In genomic region chr4:86848136-86848535, GRCh38 we compare ENCODE assay signal across 18 cellular contexts. TPM values are rescaled to one million over a fixed set of nuclear protein-coding genes. Genes with fewer than 3 reads are reported as not detected.
A peak's percentile ranks its signal among the peaks of the same experiment; 100 is the strongest.
DNase-seq lines count a peak whose midpoint lies in the region; ATAC-seq and TF ChIP-seq lines count a peak whose summit lies in the region.
"Had no signal": no experiment of that assay in that cellular context is flagged by ENCODE, and none has a peak within 500 bp of the region (broad histone marks: within the 10 kb centered on the region; RNA-seq: fewer than 3 reads in every experiment).

No MANE protein-coding gene starts in this region.

- H3K36me3 ChIP-seq in IMR-90 (ENCODE audit: control insufficient read depth, insufficient read depth, low read length), result no peaks in the 10 kb centered on the region
- no peaks in the 10 kb centered on the region for H3K36me3 ChIP-seq in parathyroid adenoma (ENCODE audit: control insufficient read depth, insufficient read depth, low read length)
- H3K36me3 ChIP-seq: colonic mucosa, upper lobe of left lung had no signal

- no peak for TF ChIP-seq POLR2A in IMR-90 (IDR thresholded peaks at IDR 0.05; ENCODE audit: low read depth, low read length)

- peak overlapping the region; percentile 60; the same call in 1 of the 2 replicates for H2BK120ac ChIP-seq in IMR-90 (ENCODE audit: low read depth, low read length)

- H2AK5ac ChIP-seq in IMR-90 (ENCODE audit: low read depth, low read length), result peak overlapping the region; percentile 43; the same call in 1 of the 2 replicates

- no peak overlapping the region for H3K18ac ChIP-seq in IMR-90 (ENCODE audit: low read depth, low read length)

- no peaks in the 10 kb centered on the region for H3K4me1 ChIP-seq in IMR-90 (ENCODE audit: control insufficient read depth, insufficient read depth, low read length)
- H3K4me1 ChIP-seq in parathyroid adenoma, result no peaks in the 10 kb centered on the region
- H3K4me1 ChIP-seq: colonic mucosa, upper lobe of left lung had no signal

- 83% methylated on average over 2 of the region's 7 CpGs; no CpG with 5 or more reads in 1 of the 2 experiments for WGBS in IMR-90 (ENCODE audit: extremely low coverage in 2 of 2, insufficient read length in 1 of 2), 2 experiments

- DNase-seq in AG10803 (ENCODE audit: low read depth) (peak; percentile 72), IMR-90 (no peak), ureter (ENCODE audit: low spot score) (no peak), NCI-H1417 (lab: John Stamatoyannopoulos, UW) (no peak)
- DNase-seq: ACHN; colonic mucosa; NCI-H748 treated with DMSO at 0.1 percent for 48 hours; nephron progenitor cell; retina; stimulated activated CD4-positive, alpha-beta T cell treated with anti-CD3 and anti-CD28 coated beads, Interleukin-4, amount 100 ng/mL, for 1 hour; stimulated activated CD8-positive, alpha-beta memory T cell treated with anti-CD3 and anti-CD28 coated beads, Interleukin-4, amount 100 ng/mL, for 48 hours; upper lobe of left lung had no signal

- intact Hi-C loops in IMR-90 (cut with micrococcal nuclease), result no loop called here

- H3K9ac ChIP-seq in IMR-90 (ENCODE audit: low read depth, low read length) (no peak overlapping the region), parathyroid adenoma (no peak overlapping the region)

- H4K91ac ChIP-seq in IMR-90 (ENCODE audit: insufficient read depth, low read depth, low read length), result no peak overlapping the region

- no peak overlapping the region for H3K56ac ChIP-seq in IMR-90 (ENCODE audit: extremely low read depth, insufficient read depth, low read length)

- H2BK5ac ChIP-seq in IMR-90 (ENCODE audit: low read depth, low read length, poor library complexity, severe bottlenecking), result no peak overlapping the region

- peak overlapping the region; percentile 38; the same call in 1 of the 2 replicates for H3K4ac ChIP-seq in IMR-90 (ENCODE audit: low read depth, low read length)

- no peak overlapping the region for H4K5ac ChIP-seq in IMR-90 (ENCODE audit: low read depth, low read length)

- no peaks in the 10 kb centered on the region for H4K20me1 ChIP-seq in IMR-90 (ENCODE audit: insufficient read depth, low read length)

- no peaks in the 10 kb centered on the region for H3K9me3 ChIP-seq in IMR-90 (ENCODE audit: control insufficient read depth, insufficient read depth, low read length)
- no peaks in the 10 kb centered on the region for H3K9me3 ChIP-seq in parathyroid adenoma (ENCODE audit: control insufficient read depth, low read length)
- H3K9me3 ChIP-seq: colonic mucosa, upper lobe of left lung had no signal

- BruUV-seq in IMR-90 (replicated peaks; lab: Mats Ljungman, UMichigan), result no TSS peak

- H2AK9ac ChIP-seq in IMR-90 (replicated peaks; ENCODE audit: low read depth, low read length, poor library complexity), result no peak overlapping the region

- H3K14ac ChIP-seq in IMR-90 (replicated peaks; ENCODE audit: low read depth, low read length), result peak overlapping the region; percentile 35; the same call in 1 of the 2 replicates

- H4K8ac ChIP-seq in IMR-90 (ENCODE audit: low read depth in 2 of 2, low read length in 2 of 2), result no peak overlapping the region

- H3K79me2 ChIP-seq in parathyroid adenoma, result no peaks in the 10 kb centered on the region

- H3K23ac ChIP-seq in IMR-90 (ENCODE audit: low read depth, low read length), result peak overlapping the region; percentile 77; the same call in 1 of the 2 replicates

- H2AFZ ChIP-seq in IMR-90 (replicated peaks; ENCODE audit: low read length, poor library complexity) (peak overlapping the region; percentile 33), parathyroid adenoma (no peak overlapping the region)

- TF ChIP-seq CTCF in AG10803 (conservative IDR thresholded peaks at IDR 0.05; ENCODE audit: low read length) (no peak), IMR-90 (conservative IDR thresholded peaks at IDR 0.05; ENCODE audit: low read depth, low read length) (no peak), parathyroid adenoma (IDR thresholded peaks at IDR 0.05) (no peak)

- 0 out of 2 replicates have a peak, but pooled peaks cover 2% of the 10 kb centered on the region for H3K9me1 ChIP-seq in IMR-90 (ENCODE audit: insufficient read depth, low read length)

- CTCF ChIA-PET in IMR-90 (lab: Yijun Ruan, JAX), result interaction anchor here (0.6 kb wide), 1 partner anchor 317 kb away, joined by 3 read pairs; no protein-coding TSS in a partner anchor

- H3K4me3 ChIP-seq in AG10803 (ENCODE audit: low read length), result no peak overlapping the region
- H3K4me3 ChIP-seq in IMR-90 (ENCODE audit: insufficient read depth, low read depth, low read length), result no peak overlapping the region
- peak overlapping the region; percentile 33 for H3K4me3 ChIP-seq in parathyroid adenoma (ENCODE audit: low read depth, low read length)
- H3K4me3 ChIP-seq: colonic mucosa, lung, upper lobe of left lung had no signal

- H2BK20ac ChIP-seq in IMR-90 (ENCODE audit: low read depth, low read length), result 0 out of 2 replicates have a peak overlapping the region, but pooled peaks have one; percentile 25

- no peaks in the 10 kb centered on the region for H3K79me1 ChIP-seq in IMR-90 (ENCODE audit: low read depth in 1 of 2, low read length in 2 of 2)

- no peak for TF ChIP-seq RAD21 in IMR-90 (IDR thresholded peaks at IDR 0.05; ENCODE audit: low read length)

- ATAC-seq in IMR-90 (ENCODE audit: low read depth) (no peak), esophagus mucosa (peak; percentile 11), GM18511 (IDR thresholded peaks at IDR 0.05; ENCODE audit: unreplicated experiment) (no peak), GM18909 (IDR thresholded peaks at IDR 0.05; ENCODE audit: poor library complexity, unreplicated experiment) (no peak)

- H2BK15ac ChIP-seq in IMR-90 (ENCODE audit: low read depth, low read length), result peak overlapping the region; percentile 48; the same call in 1 of the 3 replicates

- H3K27me3 ChIP-seq in IMR-90 (ENCODE audit: control insufficient read depth, insufficient read depth, low read length), result no peaks in the 10 kb centered on the region
- H3K27me3 ChIP-seq in parathyroid adenoma (ENCODE audit: control insufficient read depth, insufficient read depth, low read length), result no peaks in the 10 kb centered on the region
- H3K27me3 ChIP-seq: colonic mucosa, upper lobe of left lung had no signal

- in situ Hi-C loops in IMR-90 (cut with MboI; ENCODE audit: low sequenced_read_pairs), result no loop called here

- dilution Hi-C loops in IMR-90 (cut with HindIII; ENCODE audit: low sequenced_read_pairs, unreplicated experiment), result no loop called here

- H3K27ac ChIP-seq in IMR-90 (ENCODE audit: insufficient read depth, low read length) (no peak overlapping the region), parathyroid adenoma (peak overlapping the region; percentile 60)
- H3K27ac ChIP-seq: colonic mucosa, upper lobe of left lung had no signal

- POLR2A ChIA-PET in IMR-90 (lab: Charles Lee; ENCODE audit: unreplicated experiment), result no interaction called here

- no peak overlapping the region for H3K4me2 ChIP-seq in IMR-90 (ENCODE audit: low read depth, low read length)
- no peak overlapping the region for H3K4me2 ChIP-seq in parathyroid adenoma (ENCODE audit: low read length)

TF ChIP-seq in IMR-90, 13 proteins besides CTCF, POLR2A, EP300 and RAD21:
- TF ChIP-seq, protein P1, sequence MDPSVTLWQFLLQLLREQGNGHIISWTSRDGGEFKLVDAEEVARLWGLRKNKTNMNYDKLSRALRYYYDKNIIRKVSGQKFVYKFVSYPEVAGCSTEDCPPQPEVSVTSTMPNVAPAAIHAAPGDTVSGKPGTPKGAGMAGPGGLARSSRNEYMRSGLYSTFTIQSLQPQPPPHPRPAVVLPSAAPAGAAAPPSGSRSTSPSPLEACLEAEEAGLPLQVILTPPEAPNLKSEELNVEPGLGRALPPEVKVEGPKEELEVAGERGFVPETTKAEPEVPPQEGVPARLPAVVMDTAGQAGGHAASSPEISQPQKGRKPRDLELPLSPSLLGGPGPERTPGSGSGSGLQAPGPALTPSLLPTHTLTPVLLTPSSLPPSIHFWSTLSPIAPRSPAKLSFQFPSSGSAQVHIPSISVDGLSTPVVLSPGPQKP (IDR thresholded peaks at IDR 0.05; ENCODE audit: borderline replicate concordance, low read depth, low read length), result no peak
- TF ChIP-seq BHLHE40 (IDR thresholded peaks at IDR 0.05; ENCODE audit: low read depth, low read length) (no peak), CHD1 (IDR thresholded peaks at IDR 0.05; ENCODE audit: low read depth, low read length) (no peak), RFX5 (IDR thresholded peaks at IDR 0.05; ENCODE audit: low read depth, low read length) (no peak), MAZ (IDR thresholded peaks at IDR 0.05; ENCODE audit: borderline replicate concordance, low read depth, low read length) (no peak), CEBPB (IDR thresholded peaks at IDR 0.05; ENCODE audit: low read depth, low read length) (no peak)
- TF ChIP-seq, protein P2, sequence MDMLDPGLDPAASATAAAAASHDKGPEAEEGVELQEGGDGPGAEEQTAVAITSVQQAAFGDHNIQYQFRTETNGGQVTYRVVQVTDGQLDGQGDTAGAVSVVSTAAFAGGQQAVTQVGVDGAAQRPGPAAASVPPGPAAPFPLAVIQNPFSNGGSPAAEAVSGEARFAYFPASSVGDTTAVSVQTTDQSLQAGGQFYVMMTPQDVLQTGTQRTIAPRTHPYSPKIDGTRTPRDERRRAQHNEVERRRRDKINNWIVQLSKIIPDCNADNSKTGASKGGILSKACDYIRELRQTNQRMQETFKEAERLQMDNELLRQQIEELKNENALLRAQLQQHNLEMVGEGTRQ (IDR thresholded peaks at IDR 0.05; ENCODE audit: low read depth, low read length), result no peak

RNA-seq across cellular contexts. Expression of gene SLC10A6, which starts 1.0 kb away (rescaled TPM):
- total RNA-seq in IMR-90 (2012; rRNA removed) (not detected in 2 replicates), esophagus mucosa (21.2 TPM), ureter (1.6 TPM)
- not detected in 2 replicates for polyA plus RNA-seq in IMR-90 (2012; rRNA removed)
- not detected in 2 replicates for polyA plus RNA-seq in IMR-90 (2012; cell fraction: cytosol; rRNA removed)
- 0.06 TPM in 1 of 2 replicates, not detected in the other for polyA plus RNA-seq in IMR-90 (2012; cell fraction: nucleus; rRNA removed; ENCODE audit: low replicate concordance)
- total RNA-seq: epithelial cell of proximal tubule had no signal

RNA-seq across cellular contexts. Expression of gene C4orf36, which starts 44.1 kb away (rescaled TPM):
- total RNA-seq in IMR-90 (2012; rRNA removed) (0.18 and 0.28 TPM in 2 replicates), esophagus mucosa (2.4 TPM), ureter (2.1 TPM)
- 0.29 and 0.41 TPM in 2 replicates for polyA plus RNA-seq in IMR-90 (2012; rRNA removed)
- 0.76 TPM in 1 of 2 replicates, not detected in the other for polyA plus RNA-seq in IMR-90 (2012; cell fraction: cytosol; rRNA removed)
- 0.08 and 0.53 TPM in 2 replicates for polyA plus RNA-seq in IMR-90 (2012; cell fraction: nucleus; rRNA removed; ENCODE audit: low replicate concordance)
